Comparison of ENCODE assay signal across 1 cellular context in genomic region chr18:3256693-3257626, GRCh38.
TF ChIP-seq lines count a peak whose summit lies in the region.

No MANE protein-coding gene starts in this region.

TF ChIP-seq in GM12878, 131 proteins besides CTCF, POLR2A, EP300 and RAD21 (continued from another document and continues in another):
- TF ChIP-seq USF1 (IDR thresholded peaks at IDR 0.05; ENCODE audit: borderline replicate concordance, extremely low read length, insufficient read depth, low read depth, low read length) (no peak), ATF7 (IDR thresholded peaks at IDR 0.05; ENCODE audit: low read depth) (peak; percentile 98), NFXL1 (IDR thresholded peaks at IDR 0.05; ENCODE audit: borderline replicate concordance) (no peak), CBX5 (IDR thresholded peaks at IDR 0.05; ENCODE audit: low read depth) (no peak), MEF2B (IDR thresholded peaks at IDR 0.05; ENCODE audit: partially characterized antibody, poor library complexity, severe bottlenecking) (peak; percentile 88), BACH1 (IDR thresholded peaks at IDR 0.05; ENCODE audit: borderline replicate concordance) (no peak), NFIC (IDR thresholded peaks at IDR 0.05; ENCODE audit: low read depth, low read length) (peak; percentile 88), FOXM1 (IDR thresholded peaks at IDR 0.05; ENCODE audit: low read depth, low read length) (peak; percentile 70; the same call in 1 of the 2 replicates), KDM1A (IDR thresholded peaks at IDR 0.05; ENCODE audit: borderline replicate concordance) (no peak), CUX1 (IDR thresholded peaks at IDR 0.05; ENCODE audit: insufficient replicate concordance, low read depth, low read length) (peak; percentile 32), SKIL (IDR thresholded peaks at IDR 0.05; ENCODE audit: low read depth, poor library complexity, severe bottlenecking) (peak; percentile 91), ZNF687 (IDR thresholded peaks at IDR 0.05) (no peak), CHD1 (IDR thresholded peaks at IDR 0.05; ENCODE audit: low read depth, low read length) (no peak), EED (IDR thresholded peaks at IDR 0.05; ENCODE audit: low read depth) (peak; percentile 87), NR2C1 (IDR thresholded peaks at IDR 0.05) (no peak), ETV6 (conservative IDR thresholded peaks at IDR 0.05 in 1 of 2, IDR thresholded peaks at IDR 0.05 in 1 of 2; ENCODE audit: borderline replicate concordance in 1 of 2, low read depth in 1 of 2) (peak in 1 of 2 experiments; percentile 47; a peak in 1 of 4 replicates), ZBED1 (IDR thresholded peaks at IDR 0.05; ENCODE audit: borderline replicate concordance) (peak; percentile 78; the same call in 1 of the 2 replicates), USF2 (IDR thresholded peaks at IDR 0.05; ENCODE audit: borderline replicate concordance, low read depth, low read length) (no peak), PKNOX1 (IDR thresholded peaks at IDR 0.05) (peak; percentile 47), NFYA (IDR thresholded peaks at IDR 0.05; ENCODE audit: borderline replicate concordance, low read depth, low read length) (no peak), NR2F1 (conservative IDR thresholded peaks at IDR 0.05) (0 out of 2 replicates have a peak, but pooled peaks have one; percentile 32), SMC3 (IDR thresholded peaks at IDR 0.05; ENCODE audit: borderline replicate concordance, low read length) (no peak), ZNF592 (IDR thresholded peaks at IDR 0.05) (no peak), BHLHE40 (IDR thresholded peaks at IDR 0.05; ENCODE audit: borderline replicate concordance in 1 of 2, low read depth in 2 of 2, low read length in 1 of 2) (0 out of 4 replicates have a peak, but pooled peaks of 1 of the 2 experiments have one; percentile 17), ZNF217 (IDR thresholded peaks at IDR 0.05) (peak; percentile 73), MYC (IDR thresholded peaks at IDR 0.05; ENCODE audit: insufficient read depth, insufficient read length, insufficient replicate concordance, low read length, severe bottlenecking) (no peak), TARDBP (IDR thresholded peaks at IDR 0.05; ENCODE audit: borderline replicate concordance) (no peak), SREBF1 (IDR thresholded peaks at IDR 0.05; ENCODE audit: low read length) (no peak), RELA (IDR thresholded peaks at IDR 0.05; ENCODE audit: borderline replicate concordance, partially characterized antibody) (no peak), POU2F2 (IDR thresholded peaks at IDR 0.05; ENCODE audit: borderline replicate concordance, low read depth, low read length) (no peak), BMI1 (IDR thresholded peaks at IDR 0.05; ENCODE audit: borderline replicate concordance) (no peak), TCF7 (IDR thresholded peaks at IDR 0.05; ENCODE audit: borderline replicate concordance) (no peak), MTA2 (IDR thresholded peaks at IDR 0.05; ENCODE audit: low read depth) (peak; percentile 74), MTA3 (IDR thresholded peaks at IDR 0.05; ENCODE audit: borderline replicate concordance, low read length) (0 out of 2 replicates have a peak, but pooled peaks have one; percentile 52), ATF3 (IDR thresholded peaks at IDR 0.05; ENCODE audit: borderline replicate concordance, extremely low read depth, low read depth, low read length) (no peak), ELK1 (IDR thresholded peaks at IDR 0.05; ENCODE audit: low read depth, low read length) (no peak), IRF4 (IDR thresholded peaks at IDR 0.05; ENCODE audit: low read depth, low read length) (peak; percentile 48; the same call in 1 of the 2 replicates), WRNIP1 (IDR thresholded peaks at IDR 0.05; ENCODE audit: borderline replicate concordance, low read depth, low read length) (no peak), MAX (IDR thresholded peaks at IDR 0.05; ENCODE audit: low read depth, low read length) (no peak)
